24 cellular contexts compared by ENCODE assay signal in genomic region chr20:63320616-63321147, GRCh38. TPM values are rescaled to one million over a fixed set of nuclear protein-coding genes. Genes with fewer than 3 reads are reported as not detected.
A peak's percentile ranks its signal among the peaks of the same experiment; 100 is the strongest.
DNase-seq lines count a peak whose midpoint lies in the region; ATAC-seq and TF ChIP-seq lines count a peak whose summit lies in the region.
"Had no signal": no experiment of that assay in that cellular context is flagged by ENCODE, and none has a peak within 500 bp of the region (broad histone marks: within the 10 kb centered on the region; RNA-seq: fewer than 3 reads in every experiment).

No MANE protein-coding gene starts in this region.

- DNase-seq in activated effector memory CD4-positive, alpha-beta T cell treated with anti-CD3 and anti-CD28 coated beads, Interleukin-2, amount 50 U/mL, for 16 hours: peak; percentile 33
- DNase-seq in activated effector memory CD4-positive, alpha-beta T cell treated with Interleukin-2 at 50 U/mL for 16 hours: no peak
- DNase-seq in RWPE2 (ENCODE audit: low spot score) (peak; percentile 79), left ventricle myocardium superior (peak; percentile 25), psoas muscle (peak; percentile 5 to 22), hypothalamus (lab: John Stamatoyannopoulos, UW) (no peak), kidney glomerular epithelial cell (lab: John Stamatoyannopoulos, UW) (no peak)
- DNase-seq: AML-193; C1 segment of cervical spinal cord; NCI-H1092 treated with DMSO at 0.1 percent for 48 hours; NCI-H1436 treated with DMSO at 0.1 percent for 48 hours; NCI-H1930; NCI-H226; NCI-H510A treated with DMSO at 0.1 percent for 48 hours; NCI-H774; NK-92 treated with Interleukin-12 subunit alpha and Interleukin-12 subunit beta, amount 100 ng/mL, for 24 hours had no signal

- peaks cover 42% of the 10 kb centered on the region for H3K27me3 ChIP-seq in RWPE2 (ENCODE audit: insufficient read depth, poor library complexity, severe bottlenecking)
- peaks cover 0 to 60% (median 0%) of the 10 kb centered on the region in 3 donors for H3K27me3 ChIP-seq in psoas muscle (ENCODE audit: insufficient read depth in 3 of 3, low read length in 2 of 3)

- 72 to 76% (median 73%) methylated on average over 6 to 10 of the region's 10 CpGs for WGBS in psoas muscle, 3 donors

- no peak overlapping the region for H3K4me3 ChIP-seq in RWPE2 (ENCODE audit: severe bottlenecking)
- H3K4me3 ChIP-seq in psoas muscle: no peak overlapping the region

- H3K36me3 ChIP-seq in RWPE2 (ENCODE audit: low read depth) (no peaks in the 10 kb centered on the region), psoas muscle (ENCODE audit: insufficient read depth in 1 of 2, low read depth in 1 of 2) (no peaks in the 10 kb centered on the region)

- intact Hi-C loops in left ventricle myocardium superior (cut with micrococcal nuclease): no loop called here
- intact Hi-C loops in psoas muscle (cut with DNase I): no loop called here

- H3K4me1 ChIP-seq in RWPE2 (ENCODE audit: insufficient read depth, poor library complexity, severe bottlenecking) (no peaks in the 10 kb centered on the region), psoas muscle (no peaks in the 10 kb centered on the region)

- H3K27ac ChIP-seq in RWPE2 (ENCODE audit: poor library complexity, severe bottlenecking) (no peak overlapping the region), psoas muscle (no peak overlapping the region)
- H3K27ac ChIP-seq: KMS-11 had no signal

- H3K9me3 ChIP-seq in RWPE2 (ENCODE audit: severe bottlenecking): no peaks in the 10 kb centered on the region
- no peaks in the 10 kb centered on the region for H3K9me3 ChIP-seq in psoas muscle

- TF ChIP-seq CTCF in RWPE2 (IDR thresholded peaks at IDR 0.05; ENCODE audit: poor library complexity, severe bottlenecking) (no peak), psoas muscle (IDR thresholded peaks at IDR 0.05) (no peak)

- ATAC-seq in RWPE2 (ENCODE audit: low read depth): no peak
- no peak for ATAC-seq in left ventricle myocardium superior
- ATAC-seq in psoas muscle: no peak
- ATAC-seq in GM21360 (IDR thresholded peaks at IDR 0.05; ENCODE audit: unreplicated experiment): no peak

RNA-seq across cellular contexts. Expression of gene COL20A1, which starts 27.7 kb away (rescaled TPM):
- total RNA-seq in left ventricle myocardium superior: not detected
- total RNA-seq in psoas muscle: not detected
- polyA plus RNA-seq in psoas muscle: under 1 TPM in 2 of 3 donors, not detected in 1; 0.08 to 0.09 TPM
- total RNA-seq: A172, IMR-90 had no signal
- polyA plus RNA-seq: AG04450; CD8-positive, alpha-beta memory T cell; IMR-90 had no signal

RNA-seq across cellular contexts. Expression of gene CHRNA4, which starts 40.5 kb away (rescaled TPM):
- total RNA-seq in left ventricle myocardium superior (1.8 TPM), psoas muscle (under 1 TPM in 2 of 4 donors, not detected in 2; 0.24 to 0.41 TPM)
- polyA plus RNA-seq in psoas muscle: under 1 TPM in 1 of 3 donors, not detected in 2; 0.01 TPM
- total RNA-seq: CD8-positive, alpha-beta memory T cell; Daoy; H4; IMR-90 had no signal
- polyA plus RNA-seq: AG04450; CD8-positive, alpha-beta memory T cell; IMR-90 had no signal

RNA-seq across cellular contexts. Expression of gene ARFGAP1, which starts 48.1 kb away (rescaled TPM):
- 30.9 TPM for total RNA-seq in left ventricle myocardium superior
- total RNA-seq in psoas muscle: 10 to 100 TPM; 19.9 to 42.2 (median 25.5) TPM
- polyA plus RNA-seq in psoas muscle: 10 to 100 TPM; 22.3 to 42.0 (median 30.4) TPM

Comparison
In these comparisons a context has a peak if more than half of its experiments do, and no peak if none do; other contexts are left out.
1. DNase-seq: peak in activated effector memory CD4-positive, alpha-beta T cell treated with anti-CD3 and anti-CD28 coated beads, Interleukin-2, amount 50 U/mL, for 16 hours (single experiment), RWPE2 (single experiment), left ventricle myocardium superior (single experiment) and psoas muscle (2 of 2); none in activated effector memory CD4-positive, alpha-beta T cell treated with Interleukin-2 at 50 U/mL for 16 hours (single experiment), hypothalamus (0 of 51) and kidney glomerular epithelial cell (single experiment).